1 cellular context compared by ENCODE assay signal in genomic region chr6:139852484-139853140, GRCh38.
TF ChIP-seq lines count a peak whose summit lies in the region.

No MANE protein-coding gene starts in this region.

TF ChIP-seq in SK-N-SH treated with all-trans-retinoic acid at 6 μM for 48 hours, 23 proteins besides CTCF, POLR2A, EP300 and RAD21 (continued from another document):
- TF ChIP-seq POU6F1 (CRISPR knock-in tag; IDR thresholded peaks at IDR 0.05; ENCODE audit: borderline replicate concordance, low read depth): no peak
- TF ChIP-seq ISL1 (CRISPR knock-in tag; IDR thresholded peaks at IDR 0.05): no peak
